Comparison of ENCODE assay signal across 1 cellular context in the genomic region with DNA sequence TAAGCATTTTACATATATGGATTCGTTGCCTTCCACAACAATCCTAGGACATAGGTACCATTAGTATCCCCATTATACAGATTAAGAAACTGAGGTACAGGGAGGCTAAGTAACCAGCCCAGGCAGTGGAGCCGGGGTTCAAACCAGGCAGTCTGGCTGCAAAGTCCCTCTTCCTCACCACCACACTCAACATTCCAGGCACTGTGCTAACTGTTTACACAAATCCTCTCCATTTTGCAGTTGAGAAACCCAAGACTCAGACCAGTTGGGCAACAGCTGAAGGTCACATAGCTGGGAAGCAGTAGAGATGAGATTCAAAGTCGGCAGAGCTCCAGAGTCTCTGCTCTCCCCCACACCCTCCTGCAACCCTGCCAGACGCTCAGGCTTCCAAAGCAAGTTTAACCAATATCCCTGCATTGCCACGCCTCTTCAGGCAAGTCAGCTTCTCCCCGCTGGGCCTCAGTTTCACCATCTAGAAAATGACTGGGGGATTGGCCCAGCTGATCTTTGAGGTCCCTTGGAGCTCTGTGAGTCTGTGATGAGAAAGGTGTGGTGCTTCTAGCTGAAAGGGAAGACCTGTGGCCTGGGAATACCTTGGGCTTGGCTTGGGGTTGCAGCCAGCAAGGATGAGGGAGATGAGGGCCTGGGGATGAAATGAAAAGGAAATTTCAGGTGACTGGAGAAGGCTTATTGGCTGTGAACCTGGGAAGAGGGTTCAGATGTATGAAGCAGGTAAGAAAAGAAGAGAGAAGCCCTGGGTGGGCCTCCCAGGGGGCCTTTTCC.
A peak's percentile ranks its signal among the peaks of the same experiment; 100 is the strongest.
TF ChIP-seq lines count a peak whose summit lies in the region.

No MANE protein-coding gene starts in this region.

TF ChIP-seq in HepG2, 621 proteins besides CTCF, POLR2A, EP300 and RAD21 (continued from another document and continues in another):
- TF ChIP-seq PATZ1 (CRISPR knock-in tag; IDR thresholded peaks at IDR 0.05) (peak; percentile 95), ZNF563 (CRISPR knock-in tag; IDR thresholded peaks at IDR 0.05) (no peak), ZNF441 (CRISPR knock-in tag; IDR thresholded peaks at IDR 0.05; ENCODE audit: borderline replicate concordance) (peak; percentile 63), FOSL2 (CRISPR knock-in tag; IDR thresholded peaks at IDR 0.05) (peak; percentile 96), SMAD9 (CRISPR knock-in tag; IDR thresholded peaks at IDR 0.05) (no peak), ZNF101 (CRISPR knock-in tag; IDR thresholded peaks at IDR 0.05; ENCODE audit: borderline replicate concordance, low read depth) (0 out of 2 replicates have a peak, but pooled peaks have one; percentile 32), MAFG (CRISPR knock-in tag; IDR thresholded peaks at IDR 0.05) (no peak), ZNF512B (CRISPR knock-in tag; IDR thresholded peaks at IDR 0.05; ENCODE audit: borderline replicate concordance) (peak; percentile 95), MTF2 (CRISPR knock-in tag; IDR thresholded peaks at IDR 0.05; ENCODE audit: borderline replicate concordance) (no peak), ZBTB20 (CRISPR knock-in tag; IDR thresholded peaks at IDR 0.05; ENCODE audit: borderline replicate concordance, low read depth) (peak; percentile 70), JUND (CRISPR knock-in tag; IDR thresholded peaks at IDR 0.05) (peak; percentile 85), PAX8 (CRISPR knock-in tag; IDR thresholded peaks at IDR 0.05; ENCODE audit: borderline replicate concordance) (no peak), HCFC1 (IDR thresholded peaks at IDR 0.05; ENCODE audit: low read depth, low read length) (peak; percentile 30; the same call in 1 of the 2 replicates), SMC3 (IDR thresholded peaks at IDR 0.05; ENCODE audit: low read length) (peak; percentile 26; the same call in 1 of the 2 replicates), ZNF788 (CRISPR knock-in tag; IDR thresholded peaks at IDR 0.05; ENCODE audit: borderline replicate concordance) (peak; percentile 75), RELA (CRISPR knock-in tag; IDR thresholded peaks at IDR 0.05) (0 out of 2 replicates have a peak, but pooled peaks have one; percentile 31), MIER2 (CRISPR knock-in tag; IDR thresholded peaks at IDR 0.05) (peak; percentile 89), SALL1 (CRISPR knock-in tag; IDR thresholded peaks at IDR 0.05) (peak; percentile 100), NAIF1 (CRISPR knock-in tag; IDR thresholded peaks at IDR 0.05; ENCODE audit: borderline replicate concordance) (peak; percentile 18; the same call in 1 of the 2 replicates), POLR2G (IDR thresholded peaks at IDR 0.05; ENCODE audit: low read depth, low read length) (no peak), POGK (CRISPR knock-in tag; conservative IDR thresholded peaks at IDR 0.05) (peak; percentile 91), SNRNP70 (IDR thresholded peaks at IDR 0.05; ENCODE audit: low read depth, low read length) (no peak), ZNF333 (CRISPR knock-in tag; IDR thresholded peaks at IDR 0.05; ENCODE audit: borderline replicate concordance) (peak; percentile 69; the same call in 1 of the 2 replicates), ZNF343 (CRISPR knock-in tag; IDR thresholded peaks at IDR 0.05) (no peak; the same call in 1 of the 2 replicates), ZFP62 (CRISPR knock-in tag; IDR thresholded peaks at IDR 0.05) (no peak), RFXANK (CRISPR knock-in tag; IDR thresholded peaks at IDR 0.05) (peak; percentile 80; the same call in 1 of the 2 replicates), NFAT5 (CRISPR knock-in tag; IDR thresholded peaks at IDR 0.05) (no peak)
- TF ChIP-seq, protein P1, sequence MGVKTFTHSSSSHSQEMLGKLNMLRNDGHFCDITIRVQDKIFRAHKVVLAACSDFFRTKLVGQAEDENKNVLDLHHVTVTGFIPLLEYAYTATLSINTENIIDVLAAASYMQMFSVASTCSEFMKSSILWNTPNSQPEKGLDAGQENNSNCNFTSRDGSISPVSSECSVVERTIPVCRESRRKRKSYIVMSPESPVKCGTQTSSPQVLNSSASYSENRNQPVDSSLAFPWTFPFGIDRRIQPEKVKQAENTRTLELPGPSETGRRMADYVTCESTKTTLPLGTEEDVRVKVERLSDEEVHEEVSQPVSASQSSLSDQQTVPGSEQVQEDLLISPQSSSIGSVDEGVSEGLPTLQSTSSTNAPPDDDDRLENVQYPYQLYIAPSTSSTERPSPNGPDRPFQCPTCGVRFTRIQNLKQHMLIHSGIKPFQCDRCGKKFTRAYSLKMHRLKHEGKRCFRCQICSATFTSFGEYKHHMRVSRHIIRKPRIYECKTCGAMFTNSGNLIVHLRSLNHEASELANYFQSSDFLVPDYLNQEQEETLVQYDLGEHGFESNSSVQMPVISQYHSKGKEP (CRISPR knock-in tag; IDR thresholded peaks at IDR 0.05), result 0 out of 2 replicates have a peak, but pooled peaks have one; percentile 24
- TF ChIP-seq, protein P2, sequence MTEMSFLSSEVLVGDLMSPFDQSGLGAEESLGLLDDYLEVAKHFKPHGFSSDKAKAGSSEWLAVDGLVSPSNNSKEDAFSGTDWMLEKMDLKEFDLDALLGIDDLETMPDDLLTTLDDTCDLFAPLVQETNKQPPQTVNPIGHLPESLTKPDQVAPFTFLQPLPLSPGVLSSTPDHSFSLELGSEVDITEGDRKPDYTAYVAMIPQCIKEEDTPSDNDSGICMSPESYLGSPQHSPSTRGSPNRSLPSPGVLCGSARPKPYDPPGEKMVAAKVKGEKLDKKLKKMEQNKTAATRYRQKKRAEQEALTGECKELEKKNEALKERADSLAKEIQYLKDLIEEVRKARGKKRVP (CRISPR knock-in tag; IDR thresholded peaks at IDR 0.05), result peak in 1 of 2 experiments; percentile 96; a peak in 2 of 4 replicates
- TF ChIP-seq, protein P3, sequence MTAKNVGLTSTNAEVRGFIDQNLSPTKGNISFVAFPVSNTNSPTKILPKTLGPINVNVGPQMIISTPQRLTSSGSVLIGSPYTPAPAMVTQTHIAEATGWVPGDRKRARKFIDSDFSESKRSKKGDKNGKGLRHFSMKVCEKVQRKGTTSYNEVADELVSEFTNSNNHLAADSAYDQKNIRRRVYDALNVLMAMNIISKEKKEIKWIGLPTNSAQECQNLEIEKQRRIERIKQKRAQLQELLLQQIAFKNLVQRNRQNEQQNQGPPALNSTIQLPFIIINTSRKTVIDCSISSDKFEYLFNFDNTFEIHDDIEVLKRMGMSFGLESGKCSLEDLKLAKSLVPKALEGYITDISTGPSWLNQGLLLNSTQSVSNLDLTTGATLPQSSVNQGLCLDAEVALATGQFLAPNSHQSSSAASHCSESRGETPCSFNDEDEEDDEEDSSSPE (CRISPR knock-in tag; IDR thresholded peaks at IDR 0.05), result peak; percentile 46; the same call in 1 of the 2 replicates
- TF ChIP-seq, protein P4, sequence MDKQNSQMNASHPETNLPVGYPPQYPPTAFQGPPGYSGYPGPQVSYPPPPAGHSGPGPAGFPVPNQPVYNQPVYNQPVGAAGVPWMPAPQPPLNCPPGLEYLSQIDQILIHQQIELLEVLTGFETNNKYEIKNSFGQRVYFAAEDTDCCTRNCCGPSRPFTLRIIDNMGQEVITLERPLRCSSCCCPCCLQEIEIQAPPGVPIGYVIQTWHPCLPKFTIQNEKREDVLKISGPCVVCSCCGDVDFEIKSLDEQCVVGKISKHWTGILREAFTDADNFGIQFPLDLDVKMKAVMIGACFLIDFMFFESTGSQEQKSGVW (CRISPR knock-in tag; IDR thresholded peaks at IDR 0.05; ENCODE audit: borderline replicate concordance), result peak; percentile 60; the same call in 1 of the 2 replicates
- TF ChIP-seq, protein P5, sequence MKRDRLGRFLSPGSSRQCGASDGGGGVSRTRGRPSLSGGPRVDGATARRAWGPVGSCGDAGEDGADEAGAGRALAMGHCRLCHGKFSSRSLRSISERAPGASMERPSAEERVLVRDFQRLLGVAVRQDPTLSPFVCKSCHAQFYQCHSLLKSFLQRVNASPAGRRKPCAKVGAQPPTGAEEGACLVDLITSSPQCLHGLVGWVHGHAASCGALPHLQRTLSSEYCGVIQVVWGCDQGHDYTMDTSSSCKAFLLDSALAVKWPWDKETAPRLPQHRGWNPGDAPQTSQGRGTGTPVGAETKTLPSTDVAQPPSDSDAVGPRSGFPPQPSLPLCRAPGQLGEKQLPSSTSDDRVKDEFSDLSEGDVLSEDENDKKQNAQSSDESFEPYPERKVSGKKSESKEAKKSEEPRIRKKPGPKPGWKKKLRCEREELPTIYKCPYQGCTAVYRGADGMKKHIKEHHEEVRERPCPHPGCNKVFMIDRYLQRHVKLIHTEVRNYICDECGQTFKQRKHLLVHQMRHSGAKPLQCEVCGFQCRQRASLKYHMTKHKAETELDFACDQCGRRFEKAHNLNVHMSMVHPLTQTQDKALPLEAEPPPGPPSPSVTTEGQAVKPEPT (CRISPR knock-in tag; IDR thresholded peaks at IDR 0.05; ENCODE audit: low read depth), result 0 out of 2 replicates have a peak, but pooled peaks have one; percentile 14
